ENCODE assay signal across 8 cellular contexts in genomic region chr14:22767323-22767589, GRCh38. TPM values are rescaled to one million over a fixed set of nuclear protein-coding genes. Genes with fewer than 3 reads are reported as not detected.
DNase-seq lines count a peak whose midpoint lies in the region; TF ChIP-seq lines count a peak whose summit lies in the region.

No MANE protein-coding gene starts in this region.

- peak overlapping the region; percentile 96 for H3K9ac ChIP-seq in iPS-15b (ENCODE audit: low read depth, low read length)
- peak overlapping the region; percentile 74 to 90 (median 81) for H3K9ac ChIP-seq in subcutaneous abdominal adipose tissue (ENCODE audit: low read length in 5 of 5)

- peak overlapping the region; percentile 67 for H3K4me3 ChIP-seq in WERI-Rb-1 (ENCODE audit: low read depth, low read length)
- peak overlapping the region; percentile 100 for H3K4me3 ChIP-seq in iPS-15b (ENCODE audit: low read depth, low read length)
- H3K4me3 ChIP-seq in subcutaneous abdominal adipose tissue (ENCODE audit: low read depth in 1 of 5, low read length in 5 of 5), result peak overlapping the region; percentile 85 to 98 (median 92)

- peaks cover 54% of the 10 kb centered on the region for H3K36me3 Mint-ChIP-seq in activated CD4-positive, alpha-beta T cell treated with anti-CD3 and anti-CD28 coated beads, Interleukin-2, amount 10 ng/mL, durations not matched to agents 7 days and 5 days (ENCODE audit: low read depth)

- CTCF ChIA-PET in activated CD4-positive, alpha-beta T cell treated with anti-CD3 and anti-CD28 coated beads, Interleukin-2, amount 10 ng/mL, durations not matched to agents 7 days and 5 days (lab: Charles Lee), result interaction anchor here (0.6 to 2.4 kb wide), 6 partner anchors 8 to 211 kb away, joined by 3 to 11 read pairs (median 4); no protein-coding TSS in a partner anchor

- H3K4me1 ChIP-seq in iPS-15b (ENCODE audit: control insufficient read depth, insufficient read depth, low read length) (no peaks in the 10 kb centered on the region), subcutaneous abdominal adipose tissue (ENCODE audit: control insufficient read depth in 5 of 5, insufficient read depth in 5 of 5, low read length in 5 of 5) (peaks cover 3 to 27% (median 18%) of the 10 kb centered on the region in 5 donors)

- peak overlapping the region; percentile 95 for H3K27ac Mint-ChIP-seq in activated CD4-positive, alpha-beta T cell treated with anti-CD3 and anti-CD28 coated beads, Interleukin-2, amount 10 ng/mL, durations not matched to agents 7 days and 5 days

- H3K27me3 Mint-ChIP-seq in activated CD4-positive, alpha-beta T cell treated with anti-CD3 and anti-CD28 coated beads, Interleukin-2, amount 10 ng/mL, durations not matched to agents 7 days and 5 days, result no peaks in the 10 kb centered on the region

- TF ChIP-seq CTCF in WERI-Rb-1 (IDR thresholded peaks at IDR 0.05; ENCODE audit: low read depth, low read length), result no peak

- peaks cover 36% of the 10 kb centered on the region for H3K4me1 Mint-ChIP-seq in activated CD4-positive, alpha-beta T cell treated with anti-CD3 and anti-CD28 coated beads, Interleukin-2, amount 10 ng/mL, durations not matched to agents 7 days and 5 days

- H3K27me3 ChIP-seq in WERI-Rb-1 (ENCODE audit: insufficient read depth, low read depth, severe bottlenecking) (no peaks in the 10 kb centered on the region), iPS-15b (ENCODE audit: control insufficient read depth, insufficient read depth, low read length) (no peaks in the 10 kb centered on the region), subcutaneous abdominal adipose tissue (ENCODE audit: control insufficient read depth in 5 of 5, insufficient read depth in 4 of 5, low read length in 5 of 5) (no peaks in the 10 kb centered on the region)

- H3K36me3 ChIP-seq in WERI-Rb-1 (peaks cover 38% of the 10 kb centered on the region), iPS-15b (ENCODE audit: control insufficient read depth, insufficient read depth, low read length) (peaks cover 28% of the 10 kb centered on the region), subcutaneous abdominal adipose tissue (ENCODE audit: control insufficient read depth in 5 of 5, insufficient read depth in 5 of 5, low read length in 5 of 5) (peaks cover 29 to 38% (median 34%) of the 10 kb centered on the region in 5 donors)

- H3K9me3 Mint-ChIP-seq in activated CD4-positive, alpha-beta T cell treated with anti-CD3 and anti-CD28 coated beads, Interleukin-2, amount 10 ng/mL, durations not matched to agents 7 days and 5 days, result peaks cover 5% of the 10 kb centered on the region

- H3K9me3 ChIP-seq in WERI-Rb-1 (ENCODE audit: severe bottlenecking) (no peaks in the 10 kb centered on the region), iPS-15b (ENCODE audit: control insufficient read depth, insufficient read depth, low read length) (no peaks in the 10 kb centered on the region), subcutaneous abdominal adipose tissue (ENCODE audit: control insufficient read depth in 5 of 5, low read length in 5 of 5) (no peaks in the 10 kb centered on the region)

- H3K4me3 Mint-ChIP-seq in activated CD4-positive, alpha-beta T cell treated with anti-CD3 and anti-CD28 coated beads, Interleukin-2, amount 10 ng/mL, durations not matched to agents 7 days and 5 days, result peak overlapping the region; percentile 94

- H3K27ac ChIP-seq in WERI-Rb-1, result no peak overlapping the region
- peak overlapping the region; percentile 66 for H3K27ac ChIP-seq in subcutaneous abdominal adipose tissue (ENCODE audit: low read depth, low read length)

- POLR2A ChIA-PET in activated CD4-positive, alpha-beta T cell treated with anti-CD3 and anti-CD28 coated beads, Interleukin-2, amount 10 ng/mL, durations not matched to agents 7 days and 5 days (lab: Charles Lee), result interaction anchor here (0.6 kb wide), 1 partner anchor 178 kb away, joined by 4 read pairs; the partner anchor contains the start of gene DAD1

- no peak for DNase-seq in activated CD4-positive, alpha-beta T cell treated with anti-CD3 and anti-CD28 coated beads, Interleukin-2, amount 10 ng/mL, durations not matched to agents 7 days and 5 days
- no peak for DNase-seq in activated CD4-positive, alpha-beta T cell treated with anti-CD3 and anti-CD28 coated beads for 48 hours
- DNase-seq in WERI-Rb-1, result no peak
- DNase-seq in hypothalamus (lab: John Stamatoyannopoulos, UW), result no peak
- no peak for DNase-seq in HPDE6-E6E7 (ENCODE audit: extremely low spot score)
- no peak for DNase-seq in NCI-H1048 (lab: John Stamatoyannopoulos, UW)

RNA-seq across cellular contexts. Expression of gene OXA1L, which starts 0.8 kb away (rescaled TPM):
- total RNA-seq in activated CD4-positive, alpha-beta T cell treated with anti-CD3 and anti-CD28 coated beads, Interleukin-2, amount 10 ng/mL, durations not matched to agents 7 days and 5 days, result 100 to 1,000 TPM; 122 to 141 TPM

RNA-seq across cellular contexts. Expression of gene SLC7A7, which starts 48.0 kb away (rescaled TPM):
- total RNA-seq in activated CD4-positive, alpha-beta T cell treated with anti-CD3 and anti-CD28 coated beads, Interleukin-2, amount 10 ng/mL, durations not matched to agents 7 days and 5 days, result under 1 TPM; 0.25 to 0.69 TPM
